In genomic region chr1:114755006-114755936, GRCh38 we compare ENCODE assay signal across 7 cellular contexts. TPM values are rescaled to one million over a fixed set of nuclear protein-coding genes. Genes with fewer than 3 reads are reported as not detected.
DNase-seq lines count a peak whose midpoint lies in the region; ATAC-seq and TF ChIP-seq lines count a peak whose summit lies in the region.

No MANE protein-coding gene starts in this region.

- peak overlapping the region; percentile 100 for H3K9ac ChIP-seq in skeletal muscle tissue (ENCODE audit: low read depth in 1 of 3, low read length in 3 of 3)

- no peak for TF ChIP-seq CTCF in HEK293 (tag by site-specific recombination; IDR thresholded peaks at IDR 0.05)

- H3K36me3 ChIP-seq in HEK293 (ENCODE audit: control insufficient read depth in 2 of 2, insufficient read depth in 1 of 2, low read length in 2 of 2) (peaks cover 0 to 15% of the 10 kb centered on the region in 2 experiments; a peak in 1 of 3 replicates), skeletal muscle tissue (ENCODE audit: control insufficient read depth in 3 of 3, insufficient read depth in 3 of 3, low read length in 3 of 3) (peaks cover 0 to 3% (median 0%) of the 10 kb centered on the region in 3 donors)

- ATAC-seq in GM18861 (IDR thresholded peaks at IDR 0.05; ENCODE audit: unreplicated experiment) (no peak), GM18873 (IDR thresholded peaks at IDR 0.05; ENCODE audit: low FRiP score, unreplicated experiment) (no peak)

- H3K4me1 ChIP-seq in HEK293 (ENCODE audit: control insufficient read depth, insufficient read depth, low read length) (peaks cover 9% of the 10 kb centered on the region), skeletal muscle tissue (ENCODE audit: control insufficient read depth in 3 of 3, insufficient read depth in 3 of 3, low read length in 3 of 3) (peaks cover 35 to 58% (median 48%) of the 10 kb centered on the region in 3 donors)

- POLR2A ChIA-PET in HEK293 (lab: Yijun Ruan, JAX), result interaction anchor here (0.7 kb wide), 1 partner anchor 25 kb away, joined by 3 read pairs; the partner anchor contains the start of gene SIKE1

- H3K9me3 ChIP-seq in HEK293 (ENCODE audit: control insufficient read depth, insufficient read depth, low read depth, low read length) (no peaks in the 10 kb centered on the region), skeletal muscle tissue (ENCODE audit: control insufficient read depth in 3 of 3, low read length in 3 of 3) (no peaks in the 10 kb centered on the region)

- CTCF ChIA-PET in HEK293 (lab: Yijun Ruan, JAX), result no interaction called here

- H3K4me3 ChIP-seq in HEK293 (ENCODE audit: low read depth, low read length), result peak overlapping the region; percentile 97; the same call in 1 of the 2 replicates
- H3K4me3 ChIP-seq in skeletal muscle tissue (ENCODE audit: low read length in 3 of 3), result peak overlapping the region; percentile 99 to 100 (median 100)

- DNase-seq in SIG-M5 (lab: John Stamatoyannopoulos, UW) (peak; percentile 21), fibroblast of gingiva (ENCODE audit: low read depth) (peak; percentile 2), cerebellum (ENCODE audit: low spot score) (no peak)

- no peak overlapping the region for H3K27ac ChIP-seq in HEK293 (ENCODE audit: extremely low read depth, low read depth, low read length)
- peak overlapping the region; percentile 100 for H3K27ac ChIP-seq in skeletal muscle tissue (ENCODE audit: low read depth, low read length)

- H3K27me3 ChIP-seq in skeletal muscle tissue (ENCODE audit: control insufficient read depth in 3 of 3, insufficient read depth in 3 of 3, low read length in 3 of 3), result no peaks in the 10 kb centered on the region

TF ChIP-seq in HEK293, 187 proteins besides CTCF, POLR2A, EP300 and RAD21:
- TF ChIP-seq GLIS1 (tag by site-specific recombination; IDR thresholded peaks at IDR 0.05) (peak; percentile 40; the same call in 1 of the 2 replicates), PRDM10 (tag by site-specific recombination; IDR thresholded peaks at IDR 0.05) (peak; percentile 55), ZNF830 (tag by site-specific recombination; IDR thresholded peaks at IDR 0.05; ENCODE audit: low read depth) (no peak)

RNA-seq across cellular contexts. Expression of gene CSDE1, which starts 2.5 kb away (rescaled TPM):
- total RNA-seq in skeletal muscle tissue (657 TPM), cerebellum (356 TPM)

RNA-seq across cellular contexts. Expression of gene SIKE1, which starts 25.2 kb away (rescaled TPM):
- total RNA-seq in skeletal muscle tissue (27.7 TPM), cerebellum (88.4 TPM)

RNA-seq across cellular contexts. Expression of gene NRAS, which starts 38.7 kb away (rescaled TPM):
- 31.8 TPM for total RNA-seq in skeletal muscle tissue
- total RNA-seq in cerebellum, result 49.7 TPM

RNA-seq across cellular contexts. Expression of gene AMPD1, which starts 59.9 kb away (rescaled TPM):
- total RNA-seq in skeletal muscle tissue (40.7 TPM), cerebellum (not detected)
